8 cellular contexts compared by ENCODE assay signal in the genomic region with DNA sequence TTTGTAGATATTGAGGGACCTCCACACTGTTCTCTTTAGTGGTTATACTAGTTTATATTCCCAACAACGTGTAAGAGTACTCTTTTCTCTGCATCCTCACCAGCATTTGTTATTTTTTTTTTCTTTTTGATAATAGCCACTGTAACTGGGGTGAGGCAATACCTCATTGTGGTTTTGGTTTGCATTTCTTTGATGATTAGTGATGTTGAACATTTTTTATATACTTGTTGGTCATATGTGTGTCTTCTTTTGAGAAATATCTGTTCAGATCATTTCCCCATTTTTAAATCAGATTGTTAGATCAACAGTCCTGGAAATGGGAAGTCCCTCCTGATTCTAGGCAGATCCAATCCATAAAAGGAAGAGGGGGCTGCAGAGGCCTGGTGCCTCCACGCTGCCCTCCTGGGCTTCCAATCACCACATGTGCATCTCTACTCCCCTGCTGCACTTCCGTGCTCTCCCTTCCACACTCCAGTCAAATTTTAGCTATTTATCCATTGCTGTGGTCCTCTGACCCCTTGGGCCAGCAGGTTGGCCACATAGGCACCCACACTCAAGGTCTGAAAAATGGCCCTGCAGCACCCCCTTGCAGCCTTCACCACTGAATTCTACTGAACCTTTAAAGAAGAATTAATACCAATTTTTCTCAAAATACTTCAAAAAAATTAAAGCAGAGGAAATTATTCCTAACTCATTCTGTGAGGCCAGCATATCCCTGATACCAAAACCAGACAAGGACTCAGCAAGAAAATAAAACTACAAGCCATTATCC.
DNase-seq lines count a peak whose midpoint lies in the region; ATAC-seq and TF ChIP-seq lines count a peak whose summit lies in the region.
"Not testable (repeated sequence)": the region's sequence is repeated elsewhere in the genome, so short reads cannot be mapped to it uniquely, and the experiment has no call there.

No MANE protein-coding gene starts in this region.

- CTCF ChIA-PET in HCT116 (lab: Charles Lee) = not testable (repeated sequence)
- CTCF ChIA-PET in IMR-90 (lab: Yijun Ruan, JAX) = interaction anchor here (0.6 kb wide), 1 partner anchor 80 kb away, joined by 3 read pairs; no protein-coding TSS in a partner anchor

- not testable (repeated sequence) for H3K9ac ChIP-seq in GM23248; HCT116 (ENCODE audit: low read length); IMR-90 (ENCODE audit: low read depth, low read length)

- H3K18ac ChIP-seq in IMR-90 (ENCODE audit: low read depth, low read length) = not testable (repeated sequence)

- not testable (repeated sequence) for H3K9me2 ChIP-seq in GM23248 (ENCODE audit: insufficient read depth); HCT116 (ENCODE audit: insufficient read depth)

- peaks cover 23% of the 10 kb centered on the region for H3K9me3 Mint-ChIP-seq in neural crest cell

- H3K56ac ChIP-seq in IMR-90 (ENCODE audit: extremely low read depth, insufficient read depth, low read length) = not testable (repeated sequence)

- not testable (repeated sequence) for H2BK20ac ChIP-seq in IMR-90 (ENCODE audit: low read depth, low read length)

- H3K4me3 Mint-ChIP-seq in neural crest cell = not testable (repeated sequence)

- peak; percentile 12; the same call in 1 of the 2 replicates for TF ChIP-seq RAD21 in HCT116 (IDR thresholded peaks at IDR 0.05; ENCODE audit: low read depth)
- TF ChIP-seq RAD21 in IMR-90 (IDR thresholded peaks at IDR 0.05; ENCODE audit: low read length) = not testable (repeated sequence)

- H2AK5ac ChIP-seq in IMR-90 (ENCODE audit: low read depth, low read length) = not testable (repeated sequence)

- not testable (repeated sequence) for BruUV-seq in HCT116 (replicated peaks; lab: Mats Ljungman, UMichigan); IMR-90 (replicated peaks; lab: Mats Ljungman, UMichigan)

- H3K4me2 ChIP-seq in GM23248 (ENCODE audit: unreplicated experiment); HCT116 (ENCODE audit: low read length); IMR-90 (ENCODE audit: low read depth, low read length): not testable (repeated sequence)

- H2AFZ ChIP-seq in GM23248; HCT116 (ENCODE audit: low read depth, low read length, poor library complexity, severe bottlenecking); IMR-90 (replicated peaks; ENCODE audit: low read length, poor library complexity): not testable (repeated sequence)

- intact Hi-C loops in HCT116 (cut with micrococcal nuclease); IMR-90 (cut with micrococcal nuclease): not testable (repeated sequence)

- not testable (repeated sequence) for H2AK9ac ChIP-seq in IMR-90 (replicated peaks; ENCODE audit: low read depth, low read length, poor library complexity)

- H3K36me3 ChIP-seq in GM23248 (ENCODE audit: low read depth); HCT116 (ENCODE audit: control insufficient read depth in 1 of 2, insufficient read depth in 2 of 2, low read length in 2 of 2); IMR-90 (ENCODE audit: control insufficient read depth, insufficient read depth, low read length); brain microvascular endothelial cell (replicated peaks): not testable (repeated sequence)

- dilution Hi-C loops in IMR-90 (cut with HindIII; ENCODE audit: low sequenced_read_pairs, unreplicated experiment) = not testable (repeated sequence)

- H3K23ac ChIP-seq in IMR-90 (ENCODE audit: low read depth, low read length) = not testable (repeated sequence)

- not testable (repeated sequence) for H3K27me3 ChIP-seq in GM23248 (replicated peaks; ENCODE audit: insufficient read depth); HCT116 (ENCODE audit: insufficient read depth, low read length); IMR-90 (ENCODE audit: control insufficient read depth, insufficient read depth, low read length); brain microvascular endothelial cell (replicated peaks)

- H3K4ac ChIP-seq in IMR-90 (ENCODE audit: low read depth, low read length) = 0 out of 2 replicates have a peak overlapping the region, but pooled peaks have one; percentile 27

- TF ChIP-seq POLR2A in HCT116 (IDR thresholded peaks at IDR 0.05; ENCODE audit: borderline replicate concordance, extremely low read depth, insufficient read depth, insufficient read length); IMR-90 (IDR thresholded peaks at IDR 0.05; ENCODE audit: low read depth, low read length): not testable (repeated sequence)

- not testable (repeated sequence) for H3K9me3 ChIP-seq in GM23248 (ENCODE audit: low read depth); HCT116 (ENCODE audit: control insufficient read depth in 1 of 2, insufficient read depth in 1 of 2, low read depth in 1 of 2, low read length in 2 of 2); IMR-90 (ENCODE audit: control insufficient read depth, insufficient read depth, low read length)

- not testable (repeated sequence) for H2BK15ac ChIP-seq in IMR-90 (ENCODE audit: low read depth, low read length)

- not testable (repeated sequence) for H3K9me1 ChIP-seq in IMR-90 (ENCODE audit: insufficient read depth, low read length)

- H3K27me3 Mint-ChIP-seq in neural crest cell (ENCODE audit: low read depth) = not testable (repeated sequence)

- not testable (repeated sequence) for H3K4me1 Mint-ChIP-seq in neural crest cell

- H3K4me1 ChIP-seq in GM23248 (ENCODE audit: insufficient read depth) = peaks cover 15% of the 10 kb centered on the region
- H3K4me1 ChIP-seq in HCT116 (ENCODE audit: control insufficient read depth in 1 of 2, insufficient read depth in 2 of 2, low read length in 2 of 2); IMR-90 (ENCODE audit: control insufficient read depth, insufficient read depth, low read length): not testable (repeated sequence)

- H3K4me3 ChIP-seq in AG10803 (ENCODE audit: low read length); GM23248; HCT116 (replicated peaks in 1 of 2; ENCODE audit: low read depth in 1 of 2, low read length in 2 of 2); IMR-90 (ENCODE audit: insufficient read depth, low read depth, low read length); brain microvascular endothelial cell (ENCODE audit: low read depth, low read length): not testable (repeated sequence)

- H3K27ac Mint-ChIP-seq in neural crest cell (ENCODE audit: unreplicated experiment) = peak overlapping the region; percentile 57

- not testable (repeated sequence) for TF ChIP-seq CTCF in AG10803 (conservative IDR thresholded peaks at IDR 0.05; ENCODE audit: low read length); HCT116 (IDR thresholded peaks at IDR 0.05 in 2 of 3, conservative IDR thresholded peaks at IDR 0.05 in 1 of 3; ENCODE audit: borderline replicate concordance in 1 of 3, insufficient read depth in 1 of 3, low read depth in 2 of 3, low read length in 2 of 3); IMR-90 (conservative IDR thresholded peaks at IDR 0.05; ENCODE audit: low read depth, low read length); brain microvascular endothelial cell (IDR thresholded peaks at IDR 0.05; ENCODE audit: low read depth, low read length, missing control alignments); neural crest cell (conservative IDR thresholded peaks at IDR 0.05)

- H2BK120ac ChIP-seq in IMR-90 (ENCODE audit: low read depth, low read length) = not testable (repeated sequence)

- in situ Hi-C loops in GM23248 (cut with MboI); IMR-90 (cut with MboI; ENCODE audit: low sequenced_read_pairs); brain microvascular endothelial cell (cut with HindIII; ENCODE audit: low pct_ligation_motif_present, low sequenced_read_pairs): not testable (repeated sequence)

- not testable (repeated sequence) for H4K91ac ChIP-seq in IMR-90 (ENCODE audit: insufficient read depth, low read depth, low read length)

- H3K14ac ChIP-seq in IMR-90 (replicated peaks; ENCODE audit: low read depth, low read length) = not testable (repeated sequence)

- RAD21 ChIA-PET in HCT116 (lab: Charles Lee; ENCODE audit: low non-redundant PET in 1 of 2, low total read pairs in 2 of 2, uncharacterized antibody in 2 of 2, unreplicated experiment in 2 of 2) = not testable (repeated sequence)

- not testable (repeated sequence) for H3K79me2 ChIP-seq in GM23248 (ENCODE audit: insufficient read depth); HCT116 (ENCODE audit: insufficient read depth, low read length)

- H3F3A ChIP-seq in GM23248 (ENCODE audit: insufficient read depth) = not testable (repeated sequence)

- H4K5ac ChIP-seq in IMR-90 (ENCODE audit: low read depth, low read length) = not testable (repeated sequence)

- H3K27ac ChIP-seq in GM23248; HCT116 (ENCODE audit: low read depth, low read length); IMR-90 (ENCODE audit: insufficient read depth, low read length): not testable (repeated sequence)
- H3K27ac ChIP-seq in brain microvascular endothelial cell = peak overlapping the region; percentile 29

- not testable (repeated sequence) for H4K8ac ChIP-seq in IMR-90 (ENCODE audit: low read depth in 2 of 2, low read length in 2 of 2)

- POLR2A ChIA-PET in HCT116 (lab: Charles Lee); IMR-90 (lab: Charles Lee; ENCODE audit: unreplicated experiment): not testable (repeated sequence)

- not testable (repeated sequence) for ATAC-seq in HCT116; IMR-90 (ENCODE audit: low read depth)

- H4K20me1 ChIP-seq in GM23248 (ENCODE audit: insufficient read depth); HCT116 (ENCODE audit: insufficient read depth); IMR-90 (ENCODE audit: insufficient read depth, low read length): not testable (repeated sequence)

- not testable (repeated sequence) for H2BK5ac ChIP-seq in IMR-90 (ENCODE audit: low read depth, low read length, poor library complexity, severe bottlenecking)

- DNase-seq in AG10803 (ENCODE audit: low read depth) (peak; percentile 38), GM23248 (peak; percentile 13), amniotic epithelial cell (ENCODE audit: low read depth) (peak; percentile 58), fibroblast of peridontal ligament (ENCODE audit: extremely low read depth) (peak; percentile 48)
- not testable (repeated sequence) for DNase-seq in HCT116 (ENCODE audit: low read depth, low spot score); IMR-90; brain microvascular endothelial cell; neural crest cell (ENCODE audit: low read depth, low spot score)

- 91 to 95% methylated on average over 3 of the region's 3 CpGs for WGBS in GM23248 (ENCODE audit: low coverage in 1 of 2, low lambda C conversion rate in 2 of 2, missing lambda C conversion rate in 2 of 2), 2 experiments
- no CpG with 5 or more reads among the region's 3 CpGs for WGBS in IMR-90 (ENCODE audit: extremely low coverage in 2 of 2, insufficient read length in 1 of 2), 2 experiments

- peaks cover 26% of the 10 kb centered on the region for H3K36me3 Mint-ChIP-seq in neural crest cell (ENCODE audit: low read depth)

- not testable (repeated sequence) for H3K79me1 ChIP-seq in IMR-90 (ENCODE audit: low read depth in 1 of 2, low read length in 2 of 2)
